ENCODE assay signal across 15 cellular contexts in genomic region chr1:30412241-30413110, GRCh38.
DNase-seq lines count a peak whose midpoint lies in the region; ATAC-seq and TF ChIP-seq lines count a peak whose summit lies in the region.
"Had no signal": no experiment of that assay in that cellular context is flagged by ENCODE, and none has a peak within 500 bp of the region (broad histone marks: within the 10 kb centered on the region; RNA-seq: fewer than 3 reads in every experiment).

No MANE protein-coding gene starts in this region.

- 50 to 68% (median 63%) methylated on average over 13 of the region's 13 CpGs for WGBS in stomach, 5 donors

- DNase-seq in activated CD4-positive, alpha-beta T cell treated with anti-CD3 and anti-CD28 coated beads for 36 hours: peak; percentile 25
- no peak for DNase-seq in activated CD4-positive, alpha-beta T cell treated with anti-CD3 and anti-CD28 coated beads for 48 hours
- DNase-seq in RKO (ENCODE audit: low spot score): peak; percentile 21
- peak; percentile 10 for DNase-seq in iPS-NIHi7 (ENCODE audit: extremely low spot score)
- peak; percentile 20 for DNase-seq in stomach
- no peak for DNase-seq in NCI-H345 treated with DMSO at 0.1 percent for 48 hours (lab: John Stamatoyannopoulos, UW; ENCODE audit: unreplicated experiment)
- DNase-seq: activated CD4-positive, CD25-positive, alpha-beta regulatory T cell treated with anti-CD3 and anti-CD28 coated beads, Interleukin-2, amount 50 U/mL, for 72 hours; activated naive CD8-positive, alpha-beta T cell treated with anti-CD3 and anti-CD28 coated beads for 36 hours; cortex of kidney; NCI-H526 treated with DMSO at 0.1 percent for 48 hours; stimulated activated CD4-positive, alpha-beta T cell treated with anti-CD3 and anti-CD28 coated beads, Interleukin-1b, Interleukin-23, amount 100 ng/mL, for 48 hours; stimulated activated naive CD4-positive, alpha-beta T cell treated with Interleukin-2 at 50 U/mL for 16 hours had no signal

- intact Hi-C loops in activated CD4-positive, alpha-beta T cell treated with anti-CD3 and anti-CD28 coated beads for 36 hours (cut with DNase I, micrococcal nuclease): loop anchor here in 1 of 2 experiments (5.0 kb wide), 1 partner anchor 295 kb away; no protein-coding TSS in a partner anchor
- intact Hi-C loops in stomach (cut with DNase I; ENCODE audit: low total_unique reads): no loop called here

- TF ChIP-seq EP300 in stomach (IDR thresholded peaks at IDR 0.05): no peak

- no peak overlapping the region for H3K4me3 Mint-ChIP-seq in activated CD4-positive, alpha-beta T cell treated with anti-CD3 and anti-CD28 coated beads for 36 hours
- H3K4me3 Mint-ChIP-seq: activated naive CD8-positive, alpha-beta T cell treated with anti-CD3 and anti-CD28 coated beads for 36 hours had no signal

- peak; percentile 82 for ATAC-seq in activated CD4-positive, alpha-beta T cell treated with anti-CD3 and anti-CD28 coated beads for 36 hours
- ATAC-seq in HG03571 (IDR thresholded peaks at IDR 0.05; ENCODE audit: unreplicated experiment) (no peak), GM19324 (IDR thresholded peaks at IDR 0.05; ENCODE audit: low FRiP score, unreplicated experiment) (no peak)

- no peak for TF ChIP-seq POLR2A in stomach (IDR thresholded peaks at IDR 0.05)

- H3K4me1 ChIP-seq in stomach: no peaks in the 10 kb centered on the region

- H3K27me3 ChIP-seq in stomach: peaks cover 0 to 70% (median 6%) of the 10 kb centered on the region in 3 donors

- H3K4me1 Mint-ChIP-seq in activated CD4-positive, alpha-beta T cell treated with anti-CD3 and anti-CD28 coated beads for 36 hours: no peaks in the 10 kb centered on the region
- H3K4me1 Mint-ChIP-seq: activated naive CD8-positive, alpha-beta T cell treated with anti-CD3 and anti-CD28 coated beads for 36 hours had no signal

- no peaks in the 10 kb centered on the region for H3K9me3 ChIP-seq in stomach

- CTCF ChIA-PET in activated CD4-positive, alpha-beta T cell treated with anti-CD3 and anti-CD28 coated beads for 36 hours (lab: Charles Lee): no interaction called here

- H3K36me3 ChIP-seq in stomach: no peaks in the 10 kb centered on the region

- no peak overlapping the region for H3K27ac Mint-ChIP-seq in activated CD4-positive, alpha-beta T cell treated with anti-CD3 and anti-CD28 coated beads for 36 hours
- H3K27ac Mint-ChIP-seq: activated naive CD8-positive, alpha-beta T cell treated with anti-CD3 and anti-CD28 coated beads for 36 hours had no signal

- peaks cover 12% of the 10 kb centered on the region for H3K27me3 Mint-ChIP-seq in activated CD4-positive, alpha-beta T cell treated with anti-CD3 and anti-CD28 coated beads for 36 hours

- H3K27ac ChIP-seq in stomach: no peak overlapping the region
- H3K27ac ChIP-seq: 22Rv1 had no signal

- H3K9me3 Mint-ChIP-seq in activated CD4-positive, alpha-beta T cell treated with anti-CD3 and anti-CD28 coated beads for 36 hours (ENCODE audit: low read depth): no peaks in the 10 kb centered on the region
- H3K9me3 Mint-ChIP-seq: activated naive CD8-positive, alpha-beta T cell treated with anti-CD3 and anti-CD28 coated beads for 36 hours had no signal

- no peak overlapping the region for H3K4me3 ChIP-seq in stomach

- H3K36me3 Mint-ChIP-seq in activated CD4-positive, alpha-beta T cell treated with anti-CD3 and anti-CD28 coated beads for 36 hours (ENCODE audit: low read depth): no peaks in the 10 kb centered on the region
- H3K36me3 Mint-ChIP-seq: activated naive CD8-positive, alpha-beta T cell treated with anti-CD3 and anti-CD28 coated beads for 36 hours had no signal

- TF ChIP-seq CTCF in stomach (IDR thresholded peaks at IDR 0.05): no peak

- POLR2A ChIA-PET in activated CD4-positive, alpha-beta T cell treated with anti-CD3 and anti-CD28 coated beads for 36 hours (lab: Charles Lee): no interaction called here

Comparison
In these comparisons a context has a peak if more than half of its experiments do, and no peak if none do; other contexts are left out.
1. DNase-seq: peak in activated CD4-positive, alpha-beta T cell treated with anti-CD3 and anti-CD28 coated beads for 36 hours (single experiment), RKO (single experiment), iPS-NIHi7 (single experiment) and stomach (single experiment); none in activated CD4-positive, alpha-beta T cell treated with anti-CD3 and anti-CD28 coated beads for 48 hours (single experiment) and NCI-H345 treated with DMSO at 0.1 percent for 48 hours (single experiment).